In the genomic region with DNA sequence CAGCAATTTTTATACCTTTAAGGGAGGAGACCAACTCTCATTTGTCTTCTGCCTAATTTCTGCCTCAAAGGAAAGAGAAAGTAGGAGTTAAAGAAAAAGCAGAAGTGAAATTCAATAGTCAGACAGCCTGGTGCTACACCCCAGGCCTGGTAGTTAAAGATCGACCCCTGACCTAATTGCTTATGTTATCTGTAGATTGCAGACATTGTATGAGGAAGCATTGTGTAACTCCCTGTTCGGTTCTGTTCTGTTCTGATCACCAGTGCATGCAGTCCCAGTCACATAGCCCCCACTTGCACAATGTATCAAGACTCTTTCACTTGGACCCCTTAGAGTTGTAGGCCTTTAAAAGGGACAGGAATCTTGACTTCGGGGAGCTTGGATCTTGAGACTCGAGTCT, we compare ENCODE assay signal across 30 cellular contexts.
DNase-seq lines count a peak whose midpoint lies in the region; ATAC-seq and TF ChIP-seq lines count a peak whose summit lies in the region.
"Had no signal": no experiment of that assay in that cellular context is flagged by ENCODE, and none has a peak within 500 bp of the region (broad histone marks: within the 10 kb centered on the region; RNA-seq: fewer than 3 reads in every experiment).

No MANE protein-coding gene starts in this region.

- TF ChIP-seq POLR2A in esophagus squamous epithelium (IDR thresholded peaks at IDR 0.05): no peak

- ATAC-seq in GM18868 (IDR thresholded peaks at IDR 0.05; ENCODE audit: unreplicated experiment): peak; percentile 89
- ATAC-seq in activated CD8-positive, alpha-beta memory T cell treated with anti-CD3 and anti-CD28 coated beads, Interleukin-2, amount 10 ng/mL, durations not matched to agents 7 days and 5 days: no peak
- no peak for ATAC-seq in stimulated activated naive CD8-positive, alpha-beta T cell treated with anti-CD3 and anti-CD28 coated beads, Interleukin-15, Interleukin-2, amounts not matched to agents 100 U/mL and 50 U/mL, for 24 hours
- ATAC-seq: naive thymus-derived CD4-positive, alpha-beta T cell; SK-N-SH treated with all-trans-retinoic acid at 6 μM for 48 hours; stimulated activated effector memory CD8-positive, alpha-beta T cell treated with anti-CD3 and anti-CD28 coated beads, Interleukin-12 subunit alpha, Interleukin-12 subunit beta, amount 100 ng/mL, for 72 hours had no signal

- no peak overlapping the region for H3K27ac Mint-ChIP-seq in activated CD8-positive, alpha-beta memory T cell treated with anti-CD3 and anti-CD28 coated beads, Interleukin-2, amount 10 ng/mL, durations not matched to agents 7 days and 5 days
- H3K27ac Mint-ChIP-seq: activated naive CD4-positive, alpha-beta T cell treated with anti-CD3 and anti-CD28 coated beads, Interleukin-2, amount 10 ng/mL, durations not matched to agents 7 days and 5 days; CD4-positive, CD25-positive, alpha-beta regulatory T cell; mesothelial cell of epicardium; naive thymus-derived CD4-positive, alpha-beta T cell; stimulated activated effector memory CD8-positive, alpha-beta T cell treated with anti-CD3 and anti-CD28 coated beads, Interleukin-12 subunit alpha, Interleukin-12 subunit beta, amount 100 ng/mL, for 72 hours; T-helper 2 cell treated with Interferon-gamma antibody and Interleukin-4, amounts not matched to agents 5 μg/mL and 100 μg/mL, for 36 hours had no signal

- no peaks in the 10 kb centered on the region for H3K4me1 ChIP-seq in esophagus squamous epithelium
- H3K4me1 ChIP-seq: prostate gland, sigmoid colon, suprapubic skin had no signal

- no peaks in the 10 kb centered on the region for H3K4me1 Mint-ChIP-seq in activated CD8-positive, alpha-beta memory T cell treated with anti-CD3 and anti-CD28 coated beads, Interleukin-2, amount 10 ng/mL, durations not matched to agents 7 days and 5 days
- H3K4me1 Mint-ChIP-seq: activated naive CD4-positive, alpha-beta T cell treated with anti-CD3 and anti-CD28 coated beads, Interleukin-2, amount 10 ng/mL, durations not matched to agents 7 days and 5 days; CD4-positive, CD25-positive, alpha-beta regulatory T cell; mesothelial cell of epicardium; naive thymus-derived CD4-positive, alpha-beta T cell; stimulated activated effector memory CD8-positive, alpha-beta T cell treated with anti-CD3 and anti-CD28 coated beads, Interleukin-12 subunit alpha, Interleukin-12 subunit beta, amount 100 ng/mL, for 72 hours had no signal

- no peaks in the 10 kb centered on the region for H3K27me3 ChIP-seq in esophagus squamous epithelium
- H3K27me3 ChIP-seq: sigmoid colon, suprapubic skin had no signal

- CTCF ChIA-PET in activated CD8-positive, alpha-beta memory T cell treated with anti-CD3 and anti-CD28 coated beads, Interleukin-2, amount 10 ng/mL, durations not matched to agents 7 days and 5 days (lab: Charles Lee): no interaction called here

- no peak for TF ChIP-seq CTCF in esophagus squamous epithelium (IDR thresholded peaks at IDR 0.05)

- 52 to 66% methylated on average over 4 of the region's 4 CpGs for WGBS in esophagus squamous epithelium, 2 donors

- H3K27ac ChIP-seq in esophagus squamous epithelium: no peak overlapping the region
- H3K27ac ChIP-seq: KMS-11, prostate gland, sigmoid colon, suprapubic skin had no signal

- no peaks in the 10 kb centered on the region for H3K9me3 ChIP-seq in esophagus squamous epithelium
- H3K9me3 ChIP-seq: prostate gland, sigmoid colon, suprapubic skin had no signal

- H3K27me3 Mint-ChIP-seq in activated CD8-positive, alpha-beta memory T cell treated with anti-CD3 and anti-CD28 coated beads, Interleukin-2, amount 10 ng/mL, durations not matched to agents 7 days and 5 days: no peaks in the 10 kb centered on the region
- H3K27me3 Mint-ChIP-seq: activated naive CD4-positive, alpha-beta T cell treated with anti-CD3 and anti-CD28 coated beads, Interleukin-2, amount 10 ng/mL, durations not matched to agents 7 days and 5 days; CD4-positive, CD25-positive, alpha-beta regulatory T cell; naive thymus-derived CD4-positive, alpha-beta T cell had no signal

- H3K36me3 ChIP-seq in esophagus squamous epithelium: no peaks in the 10 kb centered on the region
- H3K36me3 ChIP-seq: prostate gland, sigmoid colon, suprapubic skin had no signal

- DNase-seq in MV-4-11 (lab: John Stamatoyannopoulos, UW): peak; percentile 79
- peak; percentile 55 for DNase-seq in SKM-1 treated with dmso at 0.1 percent for 144 hours (lab: John Stamatoyannopoulos, UW; ENCODE audit: unreplicated experiment)
- no peak for DNase-seq in activated CD8-positive, alpha-beta memory T cell treated with anti-CD3 and anti-CD28 coated beads, Interleukin-2, amount 10 ng/mL, durations not matched to agents 7 days and 5 days
- DNase-seq in medulla oblongata (ENCODE audit: extremely low spot score): no peak
- no peak for DNase-seq in esophagus squamous epithelium (lab: John Stamatoyannopoulos, UW)
- DNase-seq in stimulated activated naive CD8-positive, alpha-beta T cell treated with anti-CD3 and anti-CD28 coated beads, Interleukin-15, Interleukin-2, amounts not matched to agents 100 U/mL and 50 U/mL, for 24 hours: no peak
- DNase-seq: activated CD4-positive, alpha-beta T cell treated with anti-CD3 and anti-CD28 coated beads, Interleukin-2, amount 50 U/mL, for 48 hours; activated CD4-positive, CD25-positive, alpha-beta regulatory T cell; activated CD8-positive, alpha-beta memory T cell treated with anti-CD3 and anti-CD28 coated beads, Interleukin-2, amount 50 U/mL, for 4 hours; activated naive CD4-positive, alpha-beta T cell treated with anti-CD3 and anti-CD28 coated beads, Interleukin-2, amount 10 ng/mL, durations not matched to agents 7 days and 5 days; amygdala; CD4-positive, CD25-positive, alpha-beta regulatory T cell; glutamatergic neuron; HCEC 1CT; kidney; naive thymus-derived CD4-positive, alpha-beta T cell; NCI-H1105; NCI-H2029 treated with DMSO at 0.1 percent for 48 hours; NCI-H2227 treated with DMSO at 0.1 percent for 48 hours; nucleus accumbens; sigmoid colon; stimulated activated CD4-positive, alpha-beta T cell treated with anti-CD3 and anti-CD28 coated beads, Interleukin-4, amount 100 ng/mL, for 24 hours had no signal

- H3K9me3 Mint-ChIP-seq in activated CD8-positive, alpha-beta memory T cell treated with anti-CD3 and anti-CD28 coated beads, Interleukin-2, amount 10 ng/mL, durations not matched to agents 7 days and 5 days (ENCODE audit: low read depth): peaks cover 2% of the 10 kb centered on the region
- H3K9me3 Mint-ChIP-seq: activated naive CD4-positive, alpha-beta T cell treated with anti-CD3 and anti-CD28 coated beads, Interleukin-2, amount 10 ng/mL, durations not matched to agents 7 days and 5 days; T-helper 2 cell treated with Interferon-gamma antibody and Interleukin-4, amounts not matched to agents 5 μg/mL and 100 μg/mL, for 36 hours had no signal

- H3K4me3 Mint-ChIP-seq in activated CD8-positive, alpha-beta memory T cell treated with anti-CD3 and anti-CD28 coated beads, Interleukin-2, amount 10 ng/mL, durations not matched to agents 7 days and 5 days: no peak overlapping the region
- H3K4me3 Mint-ChIP-seq: activated naive CD4-positive, alpha-beta T cell treated with anti-CD3 and anti-CD28 coated beads, Interleukin-2, amount 10 ng/mL, durations not matched to agents 7 days and 5 days; CD4-positive, CD25-positive, alpha-beta regulatory T cell; mesothelial cell of epicardium; naive thymus-derived CD4-positive, alpha-beta T cell; stimulated activated effector memory CD8-positive, alpha-beta T cell treated with anti-CD3 and anti-CD28 coated beads, Interleukin-12 subunit alpha, Interleukin-12 subunit beta, amount 100 ng/mL, for 72 hours; T-helper 2 cell treated with Interferon-gamma antibody and Interleukin-4, amounts not matched to agents 5 μg/mL and 100 μg/mL, for 36 hours had no signal

- no peak overlapping the region for H3K4me3 ChIP-seq in esophagus squamous epithelium
- H3K4me3 ChIP-seq: prostate gland, sigmoid colon, suprapubic skin had no signal

- intact Hi-C loops in esophagus squamous epithelium (cut with DNase I): no loop called here

- H3K36me3 Mint-ChIP-seq in activated CD8-positive, alpha-beta memory T cell treated with anti-CD3 and anti-CD28 coated beads, Interleukin-2, amount 10 ng/mL, durations not matched to agents 7 days and 5 days: no peaks in the 10 kb centered on the region
- H3K36me3 Mint-ChIP-seq: activated naive CD4-positive, alpha-beta T cell treated with anti-CD3 and anti-CD28 coated beads, Interleukin-2, amount 10 ng/mL, durations not matched to agents 7 days and 5 days; CD4-positive, CD25-positive, alpha-beta regulatory T cell; mesothelial cell of epicardium; naive thymus-derived CD4-positive, alpha-beta T cell; stimulated activated effector memory CD8-positive, alpha-beta T cell treated with anti-CD3 and anti-CD28 coated beads, Interleukin-12 subunit alpha, Interleukin-12 subunit beta, amount 100 ng/mL, for 72 hours had no signal

Comparison
In these comparisons a context has a peak if more than half of its experiments do, and no peak if none do; other contexts are left out.
1. DNase-seq: peak in MV-4-11 (single experiment) and SKM-1 treated with dmso at 0.1 percent for 144 hours (single experiment); none in activated CD8-positive, alpha-beta memory T cell treated with anti-CD3 and anti-CD28 coated beads, Interleukin-2, amount 10 ng/mL, durations not matched to agents 7 days and 5 days (single experiment), medulla oblongata (single experiment), esophagus squamous epithelium (single experiment) and stimulated activated naive CD8-positive, alpha-beta T cell treated with anti-CD3 and anti-CD28 coated beads, Interleukin-15, Interleukin-2, amounts not matched to agents 100 U/mL and 50 U/mL, for 24 hours (single experiment).